8 cellular contexts compared by ENCODE assay signal in genomic region chr11:76208438-76208828, GRCh38. TPM values are rescaled to one million over a fixed set of nuclear protein-coding genes. Genes with fewer than 3 reads are reported as not detected.
DNase-seq lines count a peak whose midpoint lies in the region; ATAC-seq and TF ChIP-seq lines count a peak whose summit lies in the region.

No MANE protein-coding gene starts in this region.

- no peaks in the 10 kb centered on the region for H3K79me2 ChIP-seq in SU-DHL-6 (ENCODE audit: insufficient read depth, low read length)

- H3K9ac ChIP-seq in SU-DHL-6 (ENCODE audit: low read length) (peak overlapping the region; percentile 28; the same call in 1 of the 2 replicates), skeletal muscle tissue (ENCODE audit: low read depth in 1 of 3, low read length in 3 of 3) (peak overlapping the region; percentile 75 to 91 (median 85))

- H3K4me1 ChIP-seq in skeletal muscle tissue (ENCODE audit: control insufficient read depth in 3 of 3, insufficient read depth in 3 of 3, low read length in 3 of 3), result peaks cover 24 to 35% (median 31%) of the 10 kb centered on the region in 3 donors

- H3K36me3 ChIP-seq in H7 (replicated peaks; ENCODE audit: control insufficient read depth, insufficient read depth, low read length) (no peaks in the 10 kb centered on the region), SU-DHL-6 (ENCODE audit: low read length) (no peaks in the 10 kb centered on the region), skeletal muscle tissue (ENCODE audit: control insufficient read depth in 3 of 3, insufficient read depth in 3 of 3, low read length in 3 of 3) (peaks cover 0 to 10% (median 2%) of the 10 kb centered on the region in 3 donors)

- no peak overlapping the region for H3K27ac ChIP-seq in SU-DHL-6 (ENCODE audit: low read depth, low read length)
- H3K27ac ChIP-seq in skeletal muscle tissue (ENCODE audit: low read depth, low read length), result peak overlapping the region; percentile 70

- H3K9me3 Mint-ChIP-seq in glutamatergic neuron (ENCODE audit: unreplicated experiment), result peaks cover 3% of the 10 kb centered on the region

- H3F3A ChIP-seq in SU-DHL-6 (ENCODE audit: insufficient read depth), result no peaks in the 10 kb centered on the region

- H3K4me3 ChIP-seq in H7 (ENCODE audit: insufficient read depth, low read depth, low read length), result peak overlapping the region; percentile 55
- peak overlapping the region; percentile 45 for H3K4me3 ChIP-seq in SU-DHL-6 (ENCODE audit: insufficient read depth, low read length, poor library complexity, severe bottlenecking)
- H3K4me3 ChIP-seq in skeletal muscle tissue (ENCODE audit: low read length in 3 of 3), result peak overlapping the region; percentile 82 to 85 (median 85)

- no peak overlapping the region for H3K4me3 Mint-ChIP-seq in glutamatergic neuron (ENCODE audit: unreplicated experiment)

- ATAC-seq in HG03571 (IDR thresholded peaks at IDR 0.05; ENCODE audit: unreplicated experiment) (no peak), GM18861 (IDR thresholded peaks at IDR 0.05; ENCODE audit: unreplicated experiment) (no peak), HG03342 (IDR thresholded peaks at IDR 0.05; ENCODE audit: unreplicated experiment) (no peak)

- H3K27me3 ChIP-seq in H7 (ENCODE audit: control insufficient read depth, insufficient read depth, low read length) (peaks cover 89% of the 10 kb centered on the region), SU-DHL-6 (ENCODE audit: low read length) (no peaks in the 10 kb centered on the region), skeletal muscle tissue (ENCODE audit: control insufficient read depth in 3 of 3, insufficient read depth in 3 of 3, low read length in 3 of 3) (peaks cover 0 to 3% (median 2%) of the 10 kb centered on the region in 3 donors)

- peaks cover 17% of the 10 kb centered on the region for H3K27me3 Mint-ChIP-seq in glutamatergic neuron (ENCODE audit: unreplicated experiment)

- H3K9me3 ChIP-seq in SU-DHL-6 (ENCODE audit: insufficient read depth, low read length) (no peaks in the 10 kb centered on the region), skeletal muscle tissue (ENCODE audit: control insufficient read depth in 3 of 3, low read length in 3 of 3) (no peaks in the 10 kb centered on the region)

- H3K4me1 Mint-ChIP-seq in glutamatergic neuron (ENCODE audit: low read depth, unreplicated experiment), result no peaks in the 10 kb centered on the region

- H3K36me3 Mint-ChIP-seq in glutamatergic neuron (ENCODE audit: unreplicated experiment), result no peaks in the 10 kb centered on the region

- H4K20me1 ChIP-seq in SU-DHL-6 (ENCODE audit: low read depth, low read length), result no peaks in the 10 kb centered on the region

- no peak overlapping the region for H2AFZ ChIP-seq in SU-DHL-6 (ENCODE audit: low read depth, low read length, severe bottlenecking)

- DNase-seq in H7, result no peak
- peak; percentile 40 for DNase-seq in glutamatergic neuron
- DNase-seq in 8988T, result no peak

- no peak overlapping the region for H3K27ac Mint-ChIP-seq in glutamatergic neuron (ENCODE audit: unreplicated experiment)

- peak overlapping the region; percentile 76 for H3K4me2 ChIP-seq in SU-DHL-6 (ENCODE audit: low read depth, low read length, poor library complexity, severe bottlenecking)

- no peaks in the 10 kb centered on the region for H3K9me2 ChIP-seq in SU-DHL-6 (replicated peaks; ENCODE audit: insufficient read depth, low read length)

- no peak for TF ChIP-seq CTCF in SU-DHL-6 (IDR thresholded peaks at IDR 0.05; ENCODE audit: insufficient read depth, low read length, poor library complexity, severe bottlenecking)
- no peak for TF ChIP-seq CTCF in glutamatergic neuron (IDR thresholded peaks at IDR 0.05; ENCODE audit: partially characterized antibody, unreplicated experiment)

RNA-seq across cellular contexts. Expression of gene WNT11, which starts 2.1 kb away (rescaled TPM):
- 1.0 and 1.2 TPM in 2 replicates for total RNA-seq in H7 (2014; rRNA removed; shearing (Covaris generic))
- total RNA-seq in glutamatergic neuron (ENCODE audit: unreplicated experiment) (0.37 TPM), skeletal muscle tissue (18.3 TPM)
